In genomic region chr1:40078512-40079333, GRCh38 we compare ENCODE assay signal across 2 cellular contexts.
TF ChIP-seq lines count a peak whose summit lies in the region.

No MANE protein-coding gene starts in this region.

TF ChIP-seq in GM23338, 12 proteins besides CTCF, POLR2A, EP300 and RAD21 (continued from another document):
- TF ChIP-seq REST (IDR thresholded peaks at IDR 0.05; ENCODE audit: unreplicated experiment) (no peak), STAT1 (IDR thresholded peaks at IDR 0.05; ENCODE audit: unreplicated experiment) (no peak), ZNF462 (CRISPR knock-in tag; IDR thresholded peaks at IDR 0.05) (no peak), CREB1 (CRISPR knock-in tag; IDR thresholded peaks at IDR 0.05; ENCODE audit: low read depth) (no peak), JUNB (IDR thresholded peaks at IDR 0.05; ENCODE audit: unreplicated experiment) (no peak), POLR2AphosphoS5 (IDR thresholded peaks at IDR 0.05; ENCODE audit: low read depth) (no peak), EZH2 (IDR thresholded peaks at IDR 0.05; ENCODE audit: low read depth, unreplicated experiment) (no peak), ZNF114 (CRISPR knock-in tag; IDR thresholded peaks at IDR 0.05) (no peak), ETS1 (IDR thresholded peaks at IDR 0.05) (no peak), EZH2phosphoT487 (IDR thresholded peaks at IDR 0.05; ENCODE audit: unreplicated experiment) (no peak)
TF ChIP-seq in GM23338: peak in this region for 0.

TF ChIP-seq in endothelial cell of umbilical vein, 7 proteins besides CTCF, POLR2A, EP300 and RAD21 (continued from another document):
- no peak for TF ChIP-seq MAX (IDR thresholded peaks at IDR 0.05; ENCODE audit: insufficient read depth, insufficient read length)
